Comparison of ENCODE assay signal across 8 cellular contexts in genomic region chr1:172746091-172746949, GRCh38.
A peak's percentile ranks its signal among the peaks of the same experiment; 100 is the strongest.
DNase-seq lines count a peak whose midpoint lies in the region; ATAC-seq and TF ChIP-seq lines count a peak whose summit lies in the region.

No MANE protein-coding gene starts in this region.

- H3K9ac ChIP-seq in mucosa of rectum (ENCODE audit: low read depth in 1 of 2, low read length in 2 of 2), result no peak overlapping the region

- intact Hi-C loops in CD4-positive, alpha-beta T cell (cut with DNase I, micrococcal nuclease), result loop anchor here (5.0 to 10.0 kb wide), 6 partner anchors 81 to 1328 kb away; partner anchors contain the start of genes KLHL20 (in 2 of the 2) and PRDX6 (in 1 of the 2)

- H3K36me3 Mint-ChIP-seq in CD4-positive, alpha-beta T cell (ENCODE audit: low read depth), result no peaks in the 10 kb centered on the region
- H3K36me3 Mint-ChIP-seq in central memory CD8-positive, alpha-beta T cell (ENCODE audit: insufficient read depth), result no peaks in the 10 kb centered on the region

- peak in 2 of 10 experiments; percentile 15 to 24 for DNase-seq in CD4-positive, alpha-beta T cell
- DNase-seq in GM19238 (ENCODE audit: insufficient read length, low spot score) (peak; percentile 19), RWPE2 (ENCODE audit: low spot score) (no peak), NCI-H2081 (lab: John Stamatoyannopoulos, UW) (no peak)
- peak in 1 of 2 donors; percentile 23 for DNase-seq in central memory CD8-positive, alpha-beta T cell (ENCODE audit: low spot score in 2 of 2)
- no peak for DNase-seq in stimulated activated CD4-positive, alpha-beta T cell treated with anti-CD3 and anti-CD28 coated beads, Interleukin-4, amount 100 ng/mL, for 1 hour

- peak; percentile 82 for ATAC-seq in CD4-positive, alpha-beta T cell (ENCODE audit: poor library complexity)
- ATAC-seq in HG03159 (IDR thresholded peaks at IDR 0.05; ENCODE audit: unreplicated experiment), result peak; percentile 79
- ATAC-seq in RWPE2 (ENCODE audit: low read depth), result peak; percentile 95
- ATAC-seq in central memory CD8-positive, alpha-beta T cell (replicated peaks; ENCODE audit: extremely low read depth, poor library complexity, severe bottlenecking), result peak; percentile 87

- no peak for TF ChIP-seq CTCF in CD4-positive, alpha-beta T cell (IDR thresholded peaks at IDR 0.05)
- no peak for TF ChIP-seq CTCF in RWPE2 (IDR thresholded peaks at IDR 0.05; ENCODE audit: poor library complexity, severe bottlenecking)

- POLR2A ChIA-PET in CD4-positive, alpha-beta T cell (lab: Charles Lee), result interaction anchor here (1.2 to 1.4 kb wide), 5 partner anchors 18 to 683 kb away, joined by 4 to 7 read pairs (median 5); no protein-coding TSS in a partner anchor

- peak overlapping the region; percentile 61 for H3K27ac Mint-ChIP-seq in CD4-positive, alpha-beta T cell
- peak overlapping the region; percentile 64 for H3K27ac Mint-ChIP-seq in central memory CD8-positive, alpha-beta T cell (ENCODE audit: low read depth)

- H3K27me3 ChIP-seq in CD4-positive, alpha-beta T cell (ENCODE audit: control insufficient read depth, insufficient read depth, low read length), result no peaks in the 10 kb centered on the region
- no peaks in the 10 kb centered on the region for H3K27me3 ChIP-seq in RWPE2 (ENCODE audit: insufficient read depth, poor library complexity, severe bottlenecking)
- no peaks in the 10 kb centered on the region for H3K27me3 ChIP-seq in mucosa of rectum (ENCODE audit: control insufficient read depth in 2 of 2, insufficient read depth in 2 of 2, low read length in 2 of 2)

- no peaks in the 10 kb centered on the region for H3K36me3 ChIP-seq in RWPE2 (ENCODE audit: low read depth)
- no peaks in the 10 kb centered on the region for H3K36me3 ChIP-seq in mucosa of rectum (ENCODE audit: control insufficient read depth in 2 of 2, insufficient read depth in 2 of 2, low read length in 2 of 2)

- CTCF ChIA-PET in CD4-positive, alpha-beta T cell (lab: Charles Lee), result interaction anchor here (1.0 kb wide), 1 partner anchor 456 kb away, joined by 4 read pairs; no protein-coding TSS in a partner anchor

- H3K4me3 Mint-ChIP-seq in CD4-positive, alpha-beta T cell, result peak overlapping the region; percentile 40
- peak overlapping the region; percentile 44 for H3K4me3 Mint-ChIP-seq in central memory CD8-positive, alpha-beta T cell

- H3K27me3 Mint-ChIP-seq in CD4-positive, alpha-beta T cell, result no peaks in the 10 kb centered on the region
- no peaks in the 10 kb centered on the region for H3K27me3 Mint-ChIP-seq in central memory CD8-positive, alpha-beta T cell

- H3K4me3 ChIP-seq in RWPE2 (ENCODE audit: severe bottlenecking), result no peak overlapping the region
- no peak overlapping the region for H3K4me3 ChIP-seq in mucosa of rectum (ENCODE audit: low read length in 2 of 2)

- H3K27ac ChIP-seq in CD4-positive, alpha-beta T cell (ENCODE audit: low read depth, low read length), result no peak overlapping the region
- H3K27ac ChIP-seq in RWPE2 (ENCODE audit: poor library complexity, severe bottlenecking) (peak overlapping the region; percentile 41), mucosa of rectum (ENCODE audit: low read depth in 2 of 2, low read length in 2 of 2) (peak overlapping the region; percentile 5 to 62)

- H3K9me3 Mint-ChIP-seq in CD4-positive, alpha-beta T cell, result no peaks in the 10 kb centered on the region
- no peaks in the 10 kb centered on the region for H3K9me3 Mint-ChIP-seq in central memory CD8-positive, alpha-beta T cell

- no peaks in the 10 kb centered on the region for H3K9me3 ChIP-seq in CD4-positive, alpha-beta T cell (ENCODE audit: control insufficient read depth, low read length)
- H3K9me3 ChIP-seq in RWPE2 (ENCODE audit: severe bottlenecking) (no peaks in the 10 kb centered on the region), mucosa of rectum (ENCODE audit: control insufficient read depth in 2 of 2, low read length in 2 of 2) (no peaks in the 10 kb centered on the region)

- peaks cover 37% of the 10 kb centered on the region for H3K4me1 Mint-ChIP-seq in CD4-positive, alpha-beta T cell (ENCODE audit: low read depth)
- peaks cover 38% of the 10 kb centered on the region for H3K4me1 Mint-ChIP-seq in central memory CD8-positive, alpha-beta T cell

- H3K4me1 ChIP-seq in RWPE2 (ENCODE audit: insufficient read depth, poor library complexity, severe bottlenecking) (peaks cover 19% of the 10 kb centered on the region), mucosa of rectum (ENCODE audit: control insufficient read depth in 2 of 2, insufficient read depth in 2 of 2, low read length in 2 of 2) (peaks cover 8% of the 10 kb centered on the region in 2 donors)
